Comparison of ENCODE assay signal across 1 cellular context in the genomic region with DNA sequence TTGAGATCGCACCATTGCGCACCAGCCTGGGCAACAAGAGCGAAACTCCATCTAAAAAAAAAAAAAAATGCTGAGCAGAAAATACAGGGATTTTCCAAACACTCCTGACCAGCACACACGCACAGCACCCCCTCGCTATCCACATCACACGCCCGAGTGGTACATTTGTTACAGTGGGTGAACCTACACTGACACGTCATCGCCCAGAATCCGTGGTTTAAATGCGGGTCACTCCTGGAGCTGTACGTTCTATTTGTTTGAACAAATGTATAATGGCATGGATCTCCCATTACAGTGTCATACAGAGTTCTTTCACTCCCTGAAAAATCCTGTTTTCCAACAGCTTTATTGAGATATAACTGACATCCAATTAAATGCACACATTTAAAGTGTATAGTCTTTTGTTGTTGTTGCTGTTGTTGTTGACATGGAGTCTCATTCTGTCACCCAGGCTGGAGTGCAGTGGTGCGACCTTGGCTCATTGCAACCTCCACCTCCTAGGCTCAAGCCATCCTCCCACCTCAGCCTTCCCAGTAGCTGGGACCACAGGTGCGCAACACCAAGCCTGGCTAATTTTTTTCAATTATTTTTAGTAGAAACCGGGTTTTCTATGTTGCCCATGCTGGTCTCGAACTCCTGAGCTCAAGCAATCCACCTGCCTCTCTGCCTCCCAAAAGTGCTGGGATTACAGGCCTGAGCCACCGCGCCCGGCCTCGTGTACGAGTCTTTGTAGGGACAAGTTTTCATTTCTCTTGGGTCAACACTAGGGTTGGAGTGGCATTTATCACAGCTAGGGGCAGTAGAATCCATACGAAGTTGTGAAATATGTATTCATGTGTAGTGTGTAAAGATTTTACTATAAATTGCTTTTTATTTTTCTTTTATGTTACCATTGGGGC.
TF ChIP-seq lines count a peak whose summit lies in the region.

No MANE protein-coding gene starts in this region.

TF ChIP-seq in HepG2, 621 proteins besides CTCF, POLR2A, EP300 and RAD21 (continued from another document and continues in another):
- TF ChIP-seq, protein P1, sequence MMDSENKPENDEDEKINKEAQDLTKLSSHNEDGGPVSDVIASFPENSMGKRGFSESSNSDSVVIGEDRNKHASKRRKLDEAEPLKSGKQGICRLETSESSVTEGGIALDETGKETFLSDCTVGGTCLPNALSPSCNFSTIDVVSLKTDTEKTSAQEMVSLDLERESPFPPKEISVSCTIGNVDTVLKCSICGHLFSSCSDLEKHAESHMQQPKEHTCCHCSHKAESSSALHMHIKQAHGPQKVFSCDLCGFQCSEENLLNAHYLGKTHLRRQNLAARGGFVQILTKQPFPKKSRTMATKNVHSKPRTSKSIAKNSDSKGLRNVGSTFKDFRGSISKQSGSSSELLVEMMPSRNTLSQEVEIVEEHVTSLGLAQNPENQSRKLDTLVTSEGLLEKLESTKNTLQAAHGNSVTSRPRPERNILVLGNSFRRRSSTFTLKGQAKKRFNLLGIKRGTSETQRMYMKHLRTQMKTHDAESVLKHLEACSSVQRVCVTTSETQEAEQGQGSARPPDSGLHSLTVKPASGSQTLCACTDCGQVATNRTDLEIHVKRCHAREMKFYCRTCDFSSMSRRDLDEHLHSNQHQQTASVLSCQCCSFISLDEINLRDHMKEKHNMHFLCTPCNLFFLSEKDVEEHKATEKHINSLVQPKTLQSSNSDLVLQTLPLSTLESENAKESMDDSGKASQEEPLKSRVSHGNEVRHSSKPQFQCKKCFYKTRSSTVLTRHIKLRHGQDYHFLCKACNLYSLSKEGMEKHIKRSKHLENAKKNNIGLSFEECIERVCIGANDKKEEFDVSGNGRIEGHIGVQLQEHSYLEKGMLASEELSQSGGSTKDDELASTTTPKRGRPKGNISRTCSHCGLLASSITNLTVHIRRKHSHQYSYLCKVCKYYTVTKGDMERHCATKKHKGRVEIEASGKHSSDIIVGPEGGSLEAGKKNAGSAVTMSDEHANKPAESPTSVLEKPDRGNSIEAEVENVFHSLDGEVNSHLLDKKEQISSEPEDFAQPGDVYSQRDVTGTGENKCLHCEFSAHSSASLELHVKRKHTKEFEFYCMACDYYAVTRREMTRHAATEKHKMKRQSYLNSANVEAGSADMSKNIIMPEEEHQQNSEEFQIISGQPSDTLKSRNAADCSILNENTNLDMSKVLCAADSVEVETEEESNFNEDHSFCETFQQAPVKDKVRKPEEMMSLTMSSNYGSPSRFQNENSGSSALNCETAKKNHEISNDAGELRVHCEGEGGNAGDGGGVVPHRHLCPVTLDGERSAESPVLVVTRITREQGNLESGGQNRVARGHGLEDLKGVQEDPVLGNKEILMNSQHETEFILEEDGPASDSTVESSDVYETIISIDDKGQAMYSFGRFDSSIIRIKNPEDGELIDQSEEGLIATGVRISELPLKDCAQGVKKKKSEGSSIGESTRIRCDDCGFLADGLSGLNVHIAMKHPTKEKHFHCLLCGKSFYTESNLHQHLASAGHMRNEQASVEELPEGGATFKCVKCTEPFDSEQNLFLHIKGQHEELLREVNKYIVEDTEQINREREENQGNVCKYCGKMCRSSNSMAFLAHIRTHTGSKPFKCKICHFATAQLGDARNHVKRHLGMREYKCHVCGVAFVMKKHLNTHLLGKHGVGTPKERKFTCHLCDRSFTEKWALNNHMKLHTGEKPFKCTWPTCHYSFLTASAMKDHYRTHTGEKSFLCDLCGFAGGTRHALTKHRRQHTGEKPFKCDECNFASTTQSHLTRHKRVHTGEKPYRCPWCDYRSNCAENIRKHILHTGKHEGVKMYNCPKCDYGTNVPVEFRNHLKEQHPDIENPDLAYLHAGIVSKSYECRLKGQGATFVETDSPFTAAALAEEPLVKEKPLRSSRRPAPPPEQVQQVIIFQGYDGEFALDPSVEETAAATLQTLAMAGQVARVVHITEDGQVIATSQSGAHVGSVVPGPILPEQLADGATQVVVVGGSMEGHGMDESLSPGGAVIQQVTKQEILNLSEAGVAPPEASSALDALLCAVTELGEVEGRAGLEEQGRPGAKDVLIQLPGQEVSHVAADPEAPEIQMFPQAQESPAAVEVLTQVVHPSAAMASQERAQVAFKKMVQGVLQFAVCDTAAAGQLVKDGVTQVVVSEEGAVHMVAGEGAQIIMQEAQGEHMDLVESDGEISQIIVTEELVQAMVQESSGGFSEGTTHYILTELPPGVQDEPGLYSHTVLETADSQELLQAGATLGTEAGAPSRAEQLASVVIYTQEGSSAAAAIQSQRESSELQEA (CRISPR knock-in tag; IDR thresholded peaks at IDR 0.05; ENCODE audit: not compliant biosample characterization) = no peak
- no peak for TF ChIP-seq ZKSCAN8 (CRISPR knock-in tag; IDR thresholded peaks at IDR 0.05; ENCODE audit: borderline replicate concordance)
- no peak for TF ChIP-seq ZNF292 (CRISPR knock-in tag; IDR thresholded peaks at IDR 0.05; ENCODE audit: borderline replicate concordance, low read depth)
- TF ChIP-seq, protein P2, sequence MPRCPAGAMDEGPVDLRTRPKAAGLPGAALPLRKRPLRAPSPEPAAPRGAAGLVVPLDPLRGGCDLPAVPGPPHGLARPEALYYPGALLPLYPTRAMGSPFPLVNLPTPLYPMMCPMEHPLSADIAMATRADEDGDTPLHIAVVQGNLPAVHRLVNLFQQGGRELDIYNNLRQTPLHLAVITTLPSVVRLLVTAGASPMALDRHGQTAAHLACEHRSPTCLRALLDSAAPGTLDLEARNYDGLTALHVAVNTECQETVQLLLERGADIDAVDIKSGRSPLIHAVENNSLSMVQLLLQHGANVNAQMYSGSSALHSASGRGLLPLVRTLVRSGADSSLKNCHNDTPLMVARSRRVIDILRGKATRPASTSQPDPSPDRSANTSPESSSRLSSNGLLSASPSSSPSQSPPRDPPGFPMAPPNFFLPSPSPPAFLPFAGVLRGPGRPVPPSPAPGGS (CRISPR knock-in tag; IDR thresholded peaks at IDR 0.05) = no peak
- TF ChIP-seq, protein P3, sequence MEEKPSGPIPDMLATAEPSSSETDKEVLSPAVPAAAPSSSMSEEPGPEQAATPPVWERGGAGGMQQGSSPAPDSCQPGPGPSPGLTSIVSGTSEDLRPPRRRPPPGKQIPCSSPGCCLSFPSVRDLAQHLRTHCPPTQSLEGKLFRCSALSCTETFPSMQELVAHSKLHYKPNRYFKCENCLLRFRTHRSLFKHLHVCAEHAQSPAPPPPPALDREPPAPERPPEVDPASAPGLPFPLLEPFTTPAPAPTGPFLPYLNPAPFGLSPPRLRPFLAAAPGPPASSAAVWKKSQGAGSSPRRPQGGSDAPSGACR (CRISPR knock-in tag; IDR thresholded peaks at IDR 0.05) = no peak
- TF ChIP-seq, protein P4, sequence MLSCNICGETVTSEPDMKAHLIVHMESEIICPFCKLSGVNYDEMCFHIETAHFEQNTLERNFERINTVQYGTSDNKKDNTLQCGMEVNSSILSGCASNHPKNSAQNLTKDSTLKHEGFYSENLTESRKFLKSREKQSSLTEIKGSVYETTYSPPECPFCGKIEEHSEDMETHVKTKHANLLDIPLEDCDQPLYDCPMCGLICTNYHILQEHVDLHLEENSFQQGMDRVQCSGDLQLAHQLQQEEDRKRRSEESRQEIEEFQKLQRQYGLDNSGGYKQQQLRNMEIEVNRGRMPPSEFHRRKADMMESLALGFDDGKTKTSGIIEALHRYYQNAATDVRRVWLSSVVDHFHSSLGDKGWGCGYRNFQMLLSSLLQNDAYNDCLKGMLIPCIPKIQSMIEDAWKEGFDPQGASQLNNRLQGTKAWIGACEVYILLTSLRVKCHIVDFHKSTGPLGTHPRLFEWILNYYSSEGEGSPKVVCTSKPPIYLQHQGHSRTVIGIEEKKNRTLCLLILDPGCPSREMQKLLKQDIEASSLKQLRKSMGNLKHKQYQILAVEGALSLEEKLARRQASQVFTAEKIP (CRISPR knock-in tag; IDR thresholded peaks at IDR 0.05; ENCODE audit: borderline replicate concordance) = no peak
- TF ChIP-seq, protein P5, sequence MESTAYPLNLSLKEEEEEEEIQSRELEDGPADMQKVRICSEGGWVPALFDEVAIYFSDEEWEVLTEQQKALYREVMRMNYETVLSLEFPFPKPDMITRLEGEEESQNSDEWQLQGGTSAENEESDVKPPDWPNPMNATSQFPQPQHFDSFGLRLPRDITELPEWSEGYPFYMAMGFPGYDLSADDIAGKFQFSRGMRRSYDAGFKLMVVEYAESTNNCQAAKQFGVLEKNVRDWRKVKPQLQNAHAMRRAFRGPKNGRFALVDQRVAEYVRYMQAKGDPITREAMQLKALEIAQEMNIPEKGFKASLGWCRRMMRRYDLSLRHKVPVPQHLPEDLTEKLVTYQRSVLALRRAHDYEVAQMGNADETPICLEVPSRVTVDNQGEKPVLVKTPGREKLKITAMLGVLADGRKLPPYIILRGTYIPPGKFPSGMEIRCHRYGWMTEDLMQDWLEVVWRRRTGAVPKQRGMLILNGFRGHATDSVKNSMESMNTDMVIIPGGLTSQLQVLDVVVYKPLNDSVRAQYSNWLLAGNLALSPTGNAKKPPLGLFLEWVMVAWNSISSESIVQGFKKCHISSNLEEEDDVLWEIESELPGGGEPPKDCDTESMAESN (CRISPR knock-in tag; conservative IDR thresholded peaks at IDR 0.05) = no peak
- TF ChIP-seq ZNF331 (CRISPR knock-in tag; IDR thresholded peaks at IDR 0.05) = 0 out of 2 replicates have a peak, but pooled peaks have one; percentile 38
- TF ChIP-seq, protein P6, sequence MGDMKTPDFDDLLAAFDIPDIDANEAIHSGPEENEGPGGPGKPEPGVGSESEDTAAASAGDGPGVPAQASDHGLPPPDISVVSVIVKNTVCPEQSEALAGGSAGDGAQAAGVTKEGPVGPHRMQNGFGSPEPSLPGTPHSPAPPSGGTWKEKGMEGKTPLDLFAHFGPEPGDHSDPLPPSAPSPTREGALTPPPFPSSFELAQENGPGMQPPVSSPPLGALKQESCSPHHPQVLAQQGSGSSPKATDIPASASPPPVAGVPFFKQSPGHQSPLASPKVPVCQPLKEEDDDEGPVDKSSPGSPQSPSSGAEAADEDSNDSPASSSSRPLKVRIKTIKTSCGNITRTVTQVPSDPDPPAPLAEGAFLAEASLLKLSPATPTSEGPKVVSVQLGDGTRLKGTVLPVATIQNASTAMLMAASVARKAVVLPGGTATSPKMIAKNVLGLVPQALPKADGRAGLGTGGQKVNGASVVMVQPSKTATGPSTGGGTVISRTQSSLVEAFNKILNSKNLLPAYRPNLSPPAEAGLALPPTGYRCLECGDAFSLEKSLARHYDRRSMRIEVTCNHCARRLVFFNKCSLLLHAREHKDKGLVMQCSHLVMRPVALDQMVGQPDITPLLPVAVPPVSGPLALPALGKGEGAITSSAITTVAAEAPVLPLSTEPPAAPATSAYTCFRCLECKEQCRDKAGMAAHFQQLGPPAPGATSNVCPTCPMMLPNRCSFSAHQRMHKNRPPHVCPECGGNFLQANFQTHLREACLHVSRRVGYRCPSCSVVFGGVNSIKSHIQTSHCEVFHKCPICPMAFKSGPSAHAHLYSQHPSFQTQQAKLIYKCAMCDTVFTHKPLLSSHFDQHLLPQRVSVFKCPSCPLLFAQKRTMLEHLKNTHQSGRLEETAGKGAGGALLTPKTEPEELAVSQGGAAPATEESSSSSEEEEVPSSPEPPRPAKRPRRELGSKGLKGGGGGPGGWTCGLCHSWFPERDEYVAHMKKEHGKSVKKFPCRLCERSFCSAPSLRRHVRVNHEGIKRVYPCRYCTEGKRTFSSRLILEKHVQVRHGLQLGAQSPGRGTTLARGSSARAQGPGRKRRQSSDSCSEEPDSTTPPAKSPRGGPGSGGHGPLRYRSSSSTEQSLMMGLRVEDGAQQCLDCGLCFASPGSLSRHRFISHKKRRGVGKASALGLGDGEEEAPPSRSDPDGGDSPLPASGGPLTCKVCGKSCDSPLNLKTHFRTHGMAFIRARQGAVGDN (CRISPR knock-in tag; IDR thresholded peaks at IDR 0.05) = peak; percentile 26
- TF ChIP-seq GZF1 (CRISPR knock-in tag; IDR thresholded peaks at IDR 0.05) = no peak
- TF ChIP-seq FOXO1 (CRISPR knock-in tag; IDR thresholded peaks at IDR 0.05) = peak; percentile 20; the same call in 1 of the 2 replicates
- TF ChIP-seq, protein P7, sequence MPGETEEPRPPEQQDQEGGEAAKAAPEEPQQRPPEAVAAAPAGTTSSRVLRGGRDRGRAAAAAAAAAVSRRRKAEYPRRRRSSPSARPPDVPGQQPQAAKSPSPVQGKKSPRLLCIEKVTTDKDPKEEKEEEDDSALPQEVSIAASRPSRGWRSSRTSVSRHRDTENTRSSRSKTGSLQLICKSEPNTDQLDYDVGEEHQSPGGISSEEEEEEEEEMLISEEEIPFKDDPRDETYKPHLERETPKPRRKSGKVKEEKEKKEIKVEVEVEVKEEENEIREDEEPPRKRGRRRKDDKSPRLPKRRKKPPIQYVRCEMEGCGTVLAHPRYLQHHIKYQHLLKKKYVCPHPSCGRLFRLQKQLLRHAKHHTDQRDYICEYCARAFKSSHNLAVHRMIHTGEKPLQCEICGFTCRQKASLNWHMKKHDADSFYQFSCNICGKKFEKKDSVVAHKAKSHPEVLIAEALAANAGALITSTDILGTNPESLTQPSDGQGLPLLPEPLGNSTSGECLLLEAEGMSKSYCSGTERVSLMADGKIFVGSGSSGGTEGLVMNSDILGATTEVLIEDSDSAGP (CRISPR knock-in tag; IDR thresholded peaks at IDR 0.05; ENCODE audit: borderline replicate concordance) = peak; percentile 7; the same call in 1 of the 2 replicates
- TF ChIP-seq SAP130 (CRISPR knock-in tag; IDR thresholded peaks at IDR 0.05; ENCODE audit: low read depth) = peak; percentile 66
- TF ChIP-seq RXRB (CRISPR knock-in tag; IDR thresholded peaks at IDR 0.05; ENCODE audit: borderline replicate concordance) = peak; percentile 23; the same call in 1 of the 2 replicates
- no peak for TF ChIP-seq ZFP36 (IDR thresholded peaks at IDR 0.05; ENCODE audit: borderline replicate concordance, low read depth, low read length, partially characterized antibody)
- TF ChIP-seq ZNF605 (CRISPR knock-in tag; IDR thresholded peaks at IDR 0.05) = 0 out of 2 replicates have a peak, but pooled peaks have one; percentile 30
- TF ChIP-seq RBAK (CRISPR knock-in tag; IDR thresholded peaks at IDR 0.05) = no peak
- TF ChIP-seq, protein P8, sequence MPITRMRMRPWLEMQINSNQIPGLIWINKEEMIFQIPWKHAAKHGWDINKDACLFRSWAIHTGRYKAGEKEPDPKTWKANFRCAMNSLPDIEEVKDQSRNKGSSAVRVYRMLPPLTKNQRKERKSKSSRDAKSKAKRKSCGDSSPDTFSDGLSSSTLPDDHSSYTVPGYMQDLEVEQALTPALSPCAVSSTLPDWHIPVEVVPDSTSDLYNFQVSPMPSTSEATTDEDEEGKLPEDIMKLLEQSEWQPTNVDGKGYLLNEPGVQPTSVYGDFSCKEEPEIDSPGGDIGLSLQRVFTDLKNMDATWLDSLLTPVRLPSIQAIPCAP (CRISPR knock-in tag; IDR thresholded peaks at IDR 0.05; ENCODE audit: low read depth) = no peak
- no peak for TF ChIP-seq ZNF501 (CRISPR knock-in tag; IDR thresholded peaks at IDR 0.05)
- no peak for TF ChIP-seq NFATC3 (CRISPR knock-in tag; IDR thresholded peaks at IDR 0.05)
- TF ChIP-seq, protein P9, sequence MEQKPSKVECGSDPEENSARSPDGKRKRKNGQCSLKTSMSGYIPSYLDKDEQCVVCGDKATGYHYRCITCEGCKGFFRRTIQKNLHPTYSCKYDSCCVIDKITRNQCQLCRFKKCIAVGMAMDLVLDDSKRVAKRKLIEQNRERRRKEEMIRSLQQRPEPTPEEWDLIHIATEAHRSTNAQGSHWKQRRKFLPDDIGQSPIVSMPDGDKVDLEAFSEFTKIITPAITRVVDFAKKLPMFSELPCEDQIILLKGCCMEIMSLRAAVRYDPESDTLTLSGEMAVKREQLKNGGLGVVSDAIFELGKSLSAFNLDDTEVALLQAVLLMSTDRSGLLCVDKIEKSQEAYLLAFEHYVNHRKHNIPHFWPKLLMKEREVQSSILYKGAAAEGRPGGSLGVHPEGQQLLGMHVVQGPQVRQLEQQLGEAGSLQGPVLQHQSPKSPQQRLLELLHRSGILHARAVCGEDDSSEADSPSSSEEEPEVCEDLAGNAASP (CRISPR knock-in tag; IDR thresholded peaks at IDR 0.05; ENCODE audit: borderline replicate concordance) = peak; percentile 29; the same call in 1 of the 2 replicates
